ENCODE assay signal across 8 cellular contexts in the genomic region with DNA sequence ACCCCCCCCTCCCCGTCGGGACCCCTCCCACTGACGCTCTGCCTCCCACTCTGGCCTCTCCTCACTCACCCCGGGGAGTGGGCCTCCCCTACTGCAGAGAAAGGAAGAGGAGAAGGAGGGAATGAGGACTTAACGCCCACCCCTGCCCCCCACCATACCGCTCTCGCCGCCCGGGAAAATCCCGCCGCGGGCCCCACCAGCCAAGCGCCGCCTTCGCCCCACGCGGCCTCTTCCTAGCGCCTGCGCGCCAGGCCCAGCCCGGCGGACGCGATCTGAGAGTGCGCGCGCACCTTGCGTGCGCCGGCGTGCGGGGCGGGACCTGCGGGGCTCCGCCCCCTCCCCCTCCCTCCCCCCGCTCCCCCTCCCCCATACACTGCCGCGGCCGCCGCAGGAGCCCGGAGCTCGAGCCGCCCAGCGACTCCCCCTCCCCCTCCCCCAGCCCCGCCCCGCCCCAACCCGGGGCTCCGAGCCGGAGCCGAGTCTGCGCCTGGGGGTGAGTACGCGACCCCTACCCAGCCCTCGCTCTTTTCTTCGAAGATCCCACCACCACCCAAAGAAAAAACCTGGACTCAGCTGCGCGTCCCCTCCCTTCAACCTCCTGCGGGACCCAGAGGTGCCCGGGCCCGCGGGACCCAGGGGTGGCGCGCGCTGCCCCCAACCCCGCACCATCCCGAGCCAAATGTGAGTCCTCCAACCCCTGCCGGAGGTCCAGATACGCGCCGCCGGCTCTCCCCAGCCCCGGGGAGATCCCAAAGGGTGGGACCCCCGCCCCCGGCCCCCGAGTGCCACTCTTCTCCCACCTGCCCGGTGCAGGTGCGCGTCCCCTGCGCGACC. TPM values are rescaled to one million over a fixed set of nuclear protein-coding genes. Genes with fewer than 3 reads are reported as not detected.
A peak's percentile ranks its signal among the peaks of the same experiment; 100 is the strongest.
DNase-seq lines count a peak whose midpoint lies in the region; ATAC-seq lines count a peak whose summit lies in the region.

MRPL14 (minus strand) TSS at position 267 of the 834 bp plus-strand sequence. CDS start 10,841 bp downstream, outside the sequence.
TMEM63B (plus strand) TSS at position 369 of the 834 bp plus-strand sequence. CDS start 7,031 bp downstream, outside the sequence.

- DNase-seq in SIG-M5 treated with dmso at 0.1 percent for 504 hours (lab: John Stamatoyannopoulos, UW; ENCODE audit: unreplicated experiment) (peak; percentile 65), SIG-M5 (lab: John Stamatoyannopoulos, UW) (no peak), NCI-H345 (lab: John Stamatoyannopoulos, UW) (peak; percentile 89), cerebellum (ENCODE audit: low spot score) (peak; percentile 96), kidney glomerular epithelial cell (lab: John Stamatoyannopoulos, UW) (peak; percentile 81)
- peak; percentile 82 to 86 for DNase-seq in activated CD4-positive, alpha-beta T cell treated with anti-CD3 and anti-CD28 coated beads for 24 hours (ENCODE audit: low read depth in 2 of 2)
- peak; percentile 81 to 84 for DNase-seq in stimulated activated CD4-positive, alpha-beta T cell treated with anti-CD3 and anti-CD28 coated beads, Interleukin-15, amount 100 ng/mL, for 48 hours (ENCODE audit: low read depth in 2 of 2)

- peak; percentile 75 for ATAC-seq in HG03045 (IDR thresholded peaks at IDR 0.05; ENCODE audit: unreplicated experiment)

RNA-seq across cellular contexts. Expression of gene MRPL14, which starts in this region (rescaled TPM):
- 25.0 TPM for total RNA-seq in cerebellum

RNA-seq across cellular contexts. Expression of gene TMEM63B, which starts in this region (rescaled TPM):
- 32.7 TPM for total RNA-seq in cerebellum
